Comparison of ENCODE assay signal across 1 cellular context in the genomic region with DNA sequence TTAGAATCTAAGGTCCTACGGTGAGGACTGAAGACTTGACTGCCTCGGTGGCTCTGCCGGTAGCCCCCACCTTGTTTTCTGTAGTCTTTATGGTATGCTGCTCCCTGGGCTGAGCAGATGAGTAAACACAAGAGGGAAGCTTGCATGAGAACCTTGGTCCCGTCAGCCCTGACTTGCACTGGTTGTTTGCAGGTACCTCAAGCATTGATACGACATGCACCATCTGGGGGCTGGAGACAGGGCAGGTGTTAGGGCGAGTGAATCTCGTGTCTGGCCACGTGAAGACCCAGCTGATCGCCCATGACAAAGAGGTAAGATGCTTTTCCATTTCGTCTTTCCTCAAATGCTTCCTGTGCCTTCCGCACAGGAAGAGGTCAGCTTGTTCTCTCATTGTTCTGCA.
TF ChIP-seq lines count a peak whose summit lies in the region.

No MANE protein-coding gene starts in this region.

TF ChIP-seq in HepG2, 621 proteins besides CTCF, POLR2A, EP300 and RAD21 (continued from another document and continues in another):
- TF ChIP-seq, protein P1, sequence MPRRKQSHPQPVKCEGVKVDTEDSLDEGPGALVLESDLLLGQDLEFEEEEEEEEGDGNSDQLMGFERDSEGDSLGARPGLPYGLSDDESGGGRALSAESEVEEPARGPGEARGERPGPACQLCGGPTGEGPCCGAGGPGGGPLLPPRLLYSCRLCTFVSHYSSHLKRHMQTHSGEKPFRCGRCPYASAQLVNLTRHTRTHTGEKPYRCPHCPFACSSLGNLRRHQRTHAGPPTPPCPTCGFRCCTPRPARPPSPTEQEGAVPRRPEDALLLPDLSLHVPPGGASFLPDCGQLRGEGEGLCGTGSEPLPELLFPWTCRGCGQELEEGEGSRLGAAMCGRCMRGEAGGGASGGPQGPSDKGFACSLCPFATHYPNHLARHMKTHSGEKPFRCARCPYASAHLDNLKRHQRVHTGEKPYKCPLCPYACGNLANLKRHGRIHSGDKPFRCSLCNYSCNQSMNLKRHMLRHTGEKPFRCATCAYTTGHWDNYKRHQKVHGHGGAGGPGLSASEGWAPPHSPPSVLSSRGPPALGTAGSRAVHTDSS (CRISPR knock-in tag; conservative IDR thresholded peaks at IDR 0.05) = no peak
- TF ChIP-seq, protein P2, sequence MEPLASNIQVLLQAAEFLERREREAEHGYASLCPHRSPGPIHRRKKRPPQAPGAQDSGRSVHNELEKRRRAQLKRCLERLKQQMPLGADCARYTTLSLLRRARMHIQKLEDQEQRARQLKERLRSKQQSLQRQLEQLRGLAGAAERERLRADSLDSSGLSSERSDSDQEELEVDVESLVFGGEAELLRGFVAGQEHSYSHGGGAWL (CRISPR knock-in tag; IDR thresholded peaks at IDR 0.05) = peak; percentile 30; the same call in 1 of the 2 replicates
- TF ChIP-seq, protein P3, sequence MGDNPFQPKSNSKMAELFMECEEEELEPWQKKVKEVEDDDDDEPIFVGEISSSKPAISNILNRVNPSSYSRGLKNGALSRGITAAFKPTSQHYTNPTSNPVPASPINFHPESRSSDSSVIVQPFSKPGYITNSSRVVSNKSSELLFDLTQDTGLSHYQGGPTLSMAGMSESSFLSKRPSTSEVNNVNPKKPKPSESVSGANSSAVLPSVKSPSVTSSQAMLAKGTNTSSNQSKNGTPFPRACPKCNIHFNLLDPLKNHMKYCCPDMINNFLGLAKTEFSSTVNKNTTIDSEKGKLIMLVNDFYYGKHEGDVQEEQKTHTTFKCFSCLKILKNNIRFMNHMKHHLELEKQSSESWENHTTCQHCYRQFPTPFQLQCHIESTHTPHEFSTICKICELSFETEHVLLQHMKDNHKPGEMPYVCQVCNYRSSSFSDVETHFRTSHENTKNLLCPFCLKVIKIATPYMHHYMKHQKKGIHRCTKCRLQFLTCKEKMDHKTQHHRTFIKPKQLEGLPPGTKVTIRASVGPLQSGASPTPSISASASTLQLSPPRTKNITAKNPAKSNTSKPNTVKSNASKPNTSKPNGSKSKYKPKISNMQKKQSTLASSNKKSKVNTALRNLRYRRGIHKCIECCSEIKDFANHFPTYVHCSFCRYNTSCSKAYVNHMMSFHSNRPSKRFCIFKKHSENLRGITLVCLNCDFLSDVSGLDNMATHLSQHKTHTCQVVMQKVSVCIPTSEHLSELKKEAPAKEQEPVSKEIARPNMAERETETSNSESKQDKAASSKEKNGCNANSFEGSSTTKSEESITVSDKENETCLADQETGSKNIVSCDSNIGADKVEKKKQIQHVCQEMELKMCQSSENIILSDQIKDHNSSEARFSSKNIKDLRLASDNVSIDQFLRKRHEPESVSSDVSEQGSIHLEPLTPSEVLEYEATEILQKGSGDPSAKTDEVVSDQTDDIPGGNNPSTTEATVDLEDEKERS (CRISPR knock-in tag; IDR thresholded peaks at IDR 0.05) = no peak
- TF ChIP-seq ZNF282 (IDR thresholded peaks at IDR 0.05; ENCODE audit: partially characterized antibody) (no peak), ZNF512 (CRISPR knock-in tag; IDR thresholded peaks at IDR 0.05) (peak; percentile 89), ZNF343 (CRISPR knock-in tag; IDR thresholded peaks at IDR 0.05) (no peak), ZBTB21 (CRISPR knock-in tag; IDR thresholded peaks at IDR 0.05) (no peak), ASH2L (IDR thresholded peaks at IDR 0.05; ENCODE audit: insufficient read length, low read depth, low read length) (no peak), NR2C2 (CRISPR knock-in tag; IDR thresholded peaks at IDR 0.05; ENCODE audit: borderline replicate concordance) (no peak), ZNF264 (CRISPR knock-in tag; IDR thresholded peaks at IDR 0.05) (no peak), MTA1 (CRISPR knock-in tag; IDR thresholded peaks at IDR 0.05; ENCODE audit: borderline replicate concordance) (peak; percentile 45; the same call in 1 of the 2 replicates), ZNF710 (CRISPR knock-in tag; IDR thresholded peaks at IDR 0.05; ENCODE audit: borderline replicate concordance) (no peak), MEIS2 (CRISPR knock-in tag; IDR thresholded peaks at IDR 0.05) (peak; percentile 53; the same call in 1 of the 2 replicates), FIP1L1 (IDR thresholded peaks at IDR 0.05; ENCODE audit: borderline replicate concordance, insufficient read depth, low read depth, low read length) (no peak), ZBTB20 (CRISPR knock-in tag; IDR thresholded peaks at IDR 0.05; ENCODE audit: borderline replicate concordance, low read depth) (no peak), AGO2 (optimal IDR thresholded peaks at IDR 0.05; ENCODE audit: low read depth, low read length) (no peak), HCFC1 (IDR thresholded peaks at IDR 0.05; ENCODE audit: low read depth, low read length) (no peak), SOX5 (CRISPR knock-in tag; IDR thresholded peaks at IDR 0.05; ENCODE audit: borderline replicate concordance) (peak; percentile 80), PHF21A (CRISPR knock-in tag; IDR thresholded peaks at IDR 0.05) (peak; percentile 39; the same call in 1 of the 2 replicates), CREBL2 (CRISPR knock-in tag; IDR thresholded peaks at IDR 0.05; ENCODE audit: borderline replicate concordance) (no peak), CCAR2 (optimal IDR thresholded peaks at IDR 0.05; ENCODE audit: low read depth, low read length) (no peak), GTF2F1 (IDR thresholded peaks at IDR 0.05; ENCODE audit: low read length) (no peak), ZNF749 (CRISPR knock-in tag; IDR thresholded peaks at IDR 0.05; ENCODE audit: borderline replicate concordance) (no peak), TFE3 (CRISPR knock-in tag; IDR thresholded peaks at IDR 0.05) (peak; percentile 57; the same call in 1 of the 2 replicates), MIXL1 (CRISPR knock-in tag; IDR thresholded peaks at IDR 0.05) (peak; percentile 71; the same call in 1 of the 2 replicates), NR2F6 (IDR thresholded peaks at IDR 0.05) (no peak), NR2F6 (CRISPR knock-in tag; IDR thresholded peaks at IDR 0.05) (no peak), ZNF121 (CRISPR knock-in tag; IDR thresholded peaks at IDR 0.05) (peak; percentile 79), ZNF12 (CRISPR knock-in tag; IDR thresholded peaks at IDR 0.05) (0 out of 2 replicates have a peak, but pooled peaks have one; percentile 15), ZSCAN9 (CRISPR knock-in tag; IDR thresholded peaks at IDR 0.05; ENCODE audit: borderline replicate concordance) (no peak), SMC3 (IDR thresholded peaks at IDR 0.05; ENCODE audit: low read length) (no peak; the same call in 1 of the 2 replicates), ZNF383 (CRISPR knock-in tag; IDR thresholded peaks at IDR 0.05; ENCODE audit: borderline replicate concordance) (no peak), ZNF616 (CRISPR knock-in tag; IDR thresholded peaks at IDR 0.05; ENCODE audit: low read depth) (no peak), ZBTB42 (CRISPR knock-in tag; IDR thresholded peaks at IDR 0.05) (no peak), FOXA1 (IDR thresholded peaks at IDR 0.05) (no peak), FOXA1 (CRISPR knock-in tag; IDR thresholded peaks at IDR 0.05) (peak; percentile 89), ZFP82 (CRISPR knock-in tag; IDR thresholded peaks at IDR 0.05; ENCODE audit: borderline replicate concordance) (no peak), MYPOP (CRISPR knock-in tag; IDR thresholded peaks at IDR 0.05) (no peak), ZNF678 (CRISPR knock-in tag; IDR thresholded peaks at IDR 0.05) (no peak), ZNF724P (CRISPR knock-in tag; IDR thresholded peaks at IDR 0.05; ENCODE audit: borderline replicate concordance) (0 out of 2 replicates have a peak, but pooled peaks have one; percentile 79), TBL1XR1 (IDR thresholded peaks at IDR 0.05; ENCODE audit: borderline replicate concordance, low read length, partially characterized antibody) (no peak)
- TF ChIP-seq, protein P4, sequence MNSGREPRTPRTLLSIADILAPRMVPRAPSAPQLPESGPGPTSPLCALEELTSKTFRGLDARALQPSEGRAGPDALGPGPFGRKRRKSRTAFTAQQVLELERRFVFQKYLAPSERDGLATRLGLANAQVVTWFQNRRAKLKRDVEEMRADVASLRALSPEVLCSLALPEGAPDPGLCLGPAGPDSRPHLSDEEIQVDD (CRISPR knock-in tag; IDR thresholded peaks at IDR 0.05; ENCODE audit: borderline replicate concordance) = no peak
- TF ChIP-seq, protein P5, sequence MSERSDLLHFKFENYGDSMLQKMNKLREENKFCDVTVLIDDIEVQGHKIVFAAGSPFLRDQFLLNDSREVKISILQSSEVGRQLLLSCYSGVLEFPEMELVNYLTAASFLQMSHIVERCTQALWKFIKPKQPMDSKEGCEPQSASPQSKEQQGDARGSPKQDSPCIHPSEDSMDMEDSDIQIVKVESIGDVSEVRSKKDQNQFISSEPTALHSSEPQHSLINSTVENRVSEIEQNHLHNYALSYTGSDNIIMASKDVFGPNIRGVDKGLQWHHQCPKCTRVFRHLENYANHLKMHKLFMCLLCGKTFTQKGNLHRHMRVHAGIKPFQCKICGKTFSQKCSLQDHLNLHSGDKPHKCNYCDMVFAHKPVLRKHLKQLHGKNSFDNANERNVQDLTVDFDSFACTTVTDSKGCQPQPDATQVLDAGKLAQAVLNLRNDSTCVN (CRISPR knock-in tag; IDR thresholded peaks at IDR 0.05; ENCODE audit: borderline replicate concordance) = peak; percentile 55; the same call in 1 of the 2 replicates
- TF ChIP-seq, protein P6, sequence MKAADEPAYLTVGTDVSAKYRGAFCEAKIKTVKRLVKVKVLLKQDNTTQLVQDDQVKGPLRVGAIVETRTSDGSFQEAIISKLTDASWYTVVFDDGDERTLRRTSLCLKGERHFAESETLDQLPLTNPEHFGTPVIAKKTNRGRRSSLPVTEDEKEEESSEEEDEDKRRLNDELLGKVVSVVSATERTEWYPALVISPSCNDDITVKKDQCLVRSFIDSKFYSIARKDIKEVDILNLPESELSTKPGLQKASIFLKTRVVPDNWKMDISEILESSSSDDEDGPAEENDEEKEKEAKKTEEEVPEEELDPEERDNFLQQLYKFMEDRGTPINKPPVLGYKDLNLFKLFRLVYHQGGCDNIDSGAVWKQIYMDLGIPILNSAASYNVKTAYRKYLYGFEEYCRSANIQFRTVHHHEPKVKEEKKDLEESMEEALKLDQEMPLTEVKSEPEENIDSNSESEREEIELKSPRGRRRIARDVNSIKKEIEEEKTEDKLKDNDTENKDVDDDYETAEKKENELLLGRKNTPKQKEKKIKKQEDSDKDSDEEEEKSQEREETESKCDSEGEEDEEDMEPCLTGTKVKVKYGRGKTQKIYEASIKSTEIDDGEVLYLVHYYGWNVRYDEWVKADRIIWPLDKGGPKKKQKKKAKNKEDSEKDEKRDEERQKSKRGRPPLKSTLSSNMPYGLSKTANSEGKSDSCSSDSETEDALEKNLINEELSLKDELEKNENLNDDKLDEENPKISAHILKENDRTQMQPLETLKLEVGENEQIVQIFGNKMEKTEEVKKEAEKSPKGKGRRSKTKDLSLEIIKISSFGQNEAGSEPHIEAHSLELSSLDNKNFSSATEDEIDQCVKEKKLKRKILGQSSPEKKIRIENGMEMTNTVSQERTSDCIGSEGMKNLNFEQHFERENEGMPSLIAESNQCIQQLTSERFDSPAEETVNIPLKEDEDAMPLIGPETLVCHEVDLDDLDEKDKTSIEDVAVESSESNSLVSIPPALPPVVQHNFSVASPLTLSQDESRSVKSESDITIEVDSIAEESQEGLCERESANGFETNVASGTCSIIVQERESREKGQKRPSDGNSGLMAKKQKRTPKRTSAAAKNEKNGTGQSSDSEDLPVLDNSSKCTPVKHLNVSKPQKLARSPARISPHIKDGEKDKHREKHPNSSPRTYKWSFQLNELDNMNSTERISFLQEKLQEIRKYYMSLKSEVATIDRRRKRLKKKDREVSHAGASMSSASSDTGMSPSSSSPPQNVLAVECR (CRISPR knock-in tag; IDR thresholded peaks at IDR 0.05; ENCODE audit: borderline replicate concordance) = peak; percentile 79; the same call in 1 of the 2 replicates
